35 cellular contexts compared by ENCODE assay signal in genomic region chrX:23392195-23392594, GRCh38. TPM values are rescaled to one million over a fixed set of nuclear protein-coding genes. Genes with fewer than 3 reads are reported as not detected.
"Had no signal": no experiment of that assay in that cellular context is flagged by ENCODE, and none has a peak within 500 bp of the region (broad histone marks: within the 10 kb centered on the region; RNA-seq: fewer than 3 reads in every experiment).

No MANE protein-coding gene starts in this region.

- DNase-seq: activated CD4-positive, alpha-beta memory T cell treated with anti-CD3 and anti-CD28 coated beads for 36 hours; activated CD4-positive, alpha-beta T cell treated with anti-CD3 and anti-CD28 coated beads for 36 hours; activated CD4-positive, alpha-beta T cell treated with anti-CD3 and anti-CD28 coated beads, Interleukin-2, amount 10 ng/mL, durations not matched to agents 24 days and 14 days; activated CD4-positive, CD25-positive, alpha-beta regulatory T cell; activated CD4-positive, CD25-positive, alpha-beta regulatory T cell treated with anti-CD3 and anti-CD28 coated beads, Interleukin-2, amount 50 U/mL, for 72 hours; activated CD8-positive, alpha-beta memory T cell treated with anti-CD3 and anti-CD28 coated beads, Interleukin-2, amount 10 ng/mL, durations not matched to agents 7 days and 5 days; activated CD8-positive, alpha-beta memory T cell treated with anti-CD3 and anti-CD28 coated beads, Interleukin-2, amount 50 U/mL, for 4 hours; activated CD8-positive, alpha-beta T cell treated with anti-CD3 and anti-CD28 coated beads, Interleukin-2, amount 10 ng/mL, durations not matched to agents 7 days and 5 days; activated effector memory CD4-positive, alpha-beta T cell treated with anti-CD3 and anti-CD28 coated beads, Interleukin-2, amount 50 U/mL, for 16 hours; activated naive CD4-positive, alpha-beta T cell treated with anti-CD3 and anti-CD28 coated beads for 36 hours; activated naive CD8-positive, alpha-beta T cell treated with anti-CD3 and anti-CD28 coated beads for 36 hours; activated naive CD8-positive, alpha-beta T cell treated with anti-CD3 and anti-CD28 coated beads, Interleukin-2, amount 50 U/mL, for 24 hours; activated T-cell treated with anti-CD3 and anti-CD28 coated beads, Interleukin-2, amount 50 U/mL, for 1 hour; activated T-cell treated with anti-CD3 and anti-CD28 coated beads, Interleukin-2, amount 50 U/mL, for 48 hours; adrenal gland; amygdala; aorta; central memory CD4-positive, alpha-beta T cell; cerebellar nuclear complex; dorsolateral prefrontal cortex; effector memory CD4-positive, alpha-beta T cell; erythroblast; foreskin keratinocyte; gastrocnemius medialis; glutamatergic neuron; heart left ventricle; T-helper 2 cell had no signal

- H3K9me3 ChIP-seq: adrenal gland, breast epithelium, esophagus muscularis mucosa, gastrocnemius medialis, heart left ventricle had no signal

- H3K4me1 ChIP-seq: adrenal gland, breast epithelium, foreskin keratinocyte, heart left ventricle had no signal

- ATAC-seq: activated CD4-positive, alpha-beta T cell treated with anti-CD3 and anti-CD28 coated beads for 36 hours; activated CD8-positive, alpha-beta memory T cell treated with anti-CD3 and anti-CD28 coated beads, Interleukin-2, amount 10 ng/mL, durations not matched to agents 7 days and 5 days; activated CD8-positive, alpha-beta T cell treated with anti-CD3 and anti-CD28 coated beads, Interleukin-2, amount 10 ng/mL, durations not matched to agents 7 days and 5 days; activated naive CD8-positive, alpha-beta T cell treated with anti-CD3 and anti-CD28 coated beads, Interleukin-2, amount 50 U/mL, for 24 hours; foreskin keratinocyte; gastrocnemius medialis; heart left ventricle had no signal

- H3K27me3 ChIP-seq: adrenal gland, cardiac muscle cell, esophagus muscularis mucosa, foreskin keratinocyte, gastrocnemius medialis, heart left ventricle had no signal

- H3K27ac ChIP-seq: adrenal gland, breast epithelium, cardiac muscle cell, coronary artery, dorsolateral prefrontal cortex, esophagus muscularis mucosa, foreskin keratinocyte, gastrocnemius medialis, heart left ventricle had no signal

- H3K4me3 ChIP-seq: adrenal gland, breast epithelium, cardiac muscle cell, coronary artery, dorsolateral prefrontal cortex, esophagus muscularis mucosa, gastrocnemius medialis, heart left ventricle had no signal

- H3K36me3 ChIP-seq: adrenal gland, breast epithelium, cardiac muscle cell, esophagus muscularis mucosa, gastrocnemius medialis, heart left ventricle had no signal

RNA-seq across cellular contexts. Expression of gene PTCHD1, which starts 57.5 kb away (rescaled TPM):
- total RNA-seq: activated CD4-positive, alpha-beta memory T cell treated with anti-CD3 and anti-CD28 coated beads for 36 hours; activated CD4-positive, alpha-beta T cell treated with anti-CD3 and anti-CD28 coated beads for 36 hours; activated CD4-positive, alpha-beta T cell treated with anti-CD3 and anti-CD28 coated beads, Interleukin-2, amount 10 ng/mL, durations not matched to agents 24 days and 14 days; activated CD8-positive, alpha-beta memory T cell treated with anti-CD3 and anti-CD28 coated beads for 36 hours; activated CD8-positive, alpha-beta memory T cell treated with anti-CD3 and anti-CD28 coated beads, Interleukin-2, amount 10 ng/mL, durations not matched to agents 7 days and 5 days; activated CD8-positive, alpha-beta T cell treated with anti-CD3 and anti-CD28 coated beads, Interleukin-2, amount 10 ng/mL, durations not matched to agents 7 days and 5 days; activated naive CD4-positive, alpha-beta T cell treated with anti-CD3 and anti-CD28 coated beads for 36 hours; activated naive CD8-positive, alpha-beta T cell treated with anti-CD3 and anti-CD28 coated beads for 36 hours; activated T-helper 1 cell treated with anti-CD3 and anti-CD28 coated beads, Interleukin-12 subunit alpha, Interleukin-12 subunit beta, Interleukin-2, Interleukin-4 antibody, amounts not matched to agents 30 ng/mL and 10 ng/mL and 1 ng/mL, durations not matched to agents 14 hours and 24 hours and 36 hours; activated T-helper 2 cell treated with anti-CD3 and anti-CD28 coated beads, Interferon-gamma antibody, Interleukin-2, Interleukin-4, amounts not matched to agents 10 μg/mL and 5 μg/mL and 100 μg/mL, durations not matched to agents 14 hours and 24 hours and 36 hours; foreskin keratinocyte; T-helper 1 cell treated with Interleukin-12 subunit alpha and Interleukin-12 subunit beta and Interleukin-4 antibody, amounts not matched to agents 30 ng/mL and 1 ng/mL, for 36 hours had no signal
- polyA plus RNA-seq: foreskin keratinocyte had no signal
